ENCODE assay signal across 23 cellular contexts in genomic region chr10:111087331-111087756, GRCh38. TPM values are rescaled to one million over a fixed set of nuclear protein-coding genes. Genes with fewer than 3 reads are reported as not detected.
DNase-seq lines count a peak whose midpoint lies in the region; ATAC-seq, FAIRE-seq and TF ChIP-seq lines count a peak whose summit lies in the region.
"Had no signal": no experiment of that assay in that cellular context is flagged by ENCODE, and none has a peak within 500 bp of the region (broad histone marks: within the 10 kb centered on the region; RNA-seq: fewer than 3 reads in every experiment).

No MANE protein-coding gene starts in this region.

- H3K9me1 ChIP-seq in K562 (ENCODE audit: control insufficient read depth, insufficient read depth, low read length), result no peaks in the 10 kb centered on the region

- FAIRE-seq in K562 (lab: Jason Lieb, UNC), result no peak
- FAIRE-seq in kidney (lab: Jason Lieb, UNC), result no peak
- FAIRE-seq: A204.1, GM12878, GM19239, H1, HepG2 had no signal

- no peaks in the 10 kb centered on the region for H3K9me3 Mint-ChIP-seq in osteocyte (ENCODE audit: unreplicated experiment)

- H3K27ac ChIP-seq in K562 (ENCODE audit: extremely low read depth, low read depth, low read length) (no peak overlapping the region), kidney (ENCODE audit: low read depth in 2 of 2, low read length in 2 of 2) (no peak overlapping the region), testis (no peak overlapping the region)

- no peak overlapping the region for H3K4me3 ChIP-seq in K562
- H3K4me3 ChIP-seq in kidney (ENCODE audit: low read length in 2 of 2), result no peak overlapping the region
- no peak overlapping the region for H3K4me3 ChIP-seq in testis
- H3K4me3 ChIP-seq: GM12878 had no signal

- POLR2A ChIA-PET in K562 (lab: Yijun Ruan, JAX), result no interaction called here

- no peaks in the 10 kb centered on the region for H3K36me3 ChIP-seq in K562 (ENCODE audit: control insufficient read depth, insufficient read depth, low read length)
- no peaks in the 10 kb centered on the region for H3K36me3 ChIP-seq in kidney (ENCODE audit: control insufficient read depth in 1 of 2, insufficient read depth in 2 of 2, low read length in 2 of 2)
- H3K36me3 ChIP-seq in testis (ENCODE audit: low read depth, missing control alignments), result no peaks in the 10 kb centered on the region
- H3K36me3 ChIP-seq: BE2C had no signal

- WGBS in K562 (ENCODE audit: insufficient coverage, low coverage, missing lambda C conversion rate), result 3% methylated on average over 10 of the region's 11 CpGs
- WGBS in testis, 2 donors, result 90 to 95% methylated on average over 11 of the region's 11 CpGs

- TF ChIP-seq EP300 in K562 (IDR thresholded peaks at IDR 0.05; ENCODE audit: low read length), result peak; percentile 60; the same call in 1 of the 2 replicates

- peak; percentile 58 for ATAC-seq in K562
- no peak for ATAC-seq in GM18861 (IDR thresholded peaks at IDR 0.05; ENCODE audit: unreplicated experiment)
- ATAC-seq: GM12878, HepG2 had no signal

- no peak for TF ChIP-seq RAD21 in K562 (CRISPR knock-in tag; conservative IDR thresholded peaks at IDR 0.05 in 1 of 2, IDR thresholded peaks at IDR 0.05 in 1 of 2)

- intact Hi-C loops in K562 (cut with micrococcal nuclease), result no loop called here
- intact Hi-C loops in kidney (cut with DNase I), result no loop called here
- intact Hi-C loops in testis (cut with DNase I; ENCODE audit: low total_unique reads), result loop anchor here (10.0 kb wide), 1 partner anchor 507 kb away; no protein-coding TSS in a partner anchor

- H3K4me3 Mint-ChIP-seq in osteocyte (ENCODE audit: unreplicated experiment), result no peak overlapping the region
- H3K4me3 Mint-ChIP-seq: CD4-positive, CD25-positive, alpha-beta regulatory T cell; CD8-positive, alpha-beta memory T cell; H9 had no signal

- H2AFZ ChIP-seq in K562 (ENCODE audit: low read depth, low read length), result no peak overlapping the region

- no peaks in the 10 kb centered on the region for H4K20me1 ChIP-seq in K562 (replicated peaks; ENCODE audit: control insufficient read depth, insufficient read depth, low read length)

- H3K4me1 Mint-ChIP-seq in osteocyte (ENCODE audit: unreplicated experiment), result no peaks in the 10 kb centered on the region
- H3K4me1 Mint-ChIP-seq: CD4-positive, CD25-positive, alpha-beta regulatory T cell; CD8-positive, alpha-beta memory T cell had no signal

- no peak overlapping the region for H3K27ac Mint-ChIP-seq in osteocyte (ENCODE audit: unreplicated experiment)
- H3K27ac Mint-ChIP-seq: CD4-positive, CD25-positive, alpha-beta regulatory T cell; CD8-positive, alpha-beta memory T cell had no signal

- BruUV-seq in K562 (replicated peaks; lab: Mats Ljungman, UMichigan), result no TSS peak

- H3K79me2 ChIP-seq in K562 (ENCODE audit: control insufficient read depth, insufficient read depth, low read length), result no peaks in the 10 kb centered on the region

- no peak overlapping the region; the same call in 1 of the 2 replicates for H3K4me2 ChIP-seq in K562 (ENCODE audit: insufficient read depth, low read length)

- CTCF ChIA-PET in K562 (lab: Yijun Ruan, JAX; ENCODE audit: low intra/inter-chr PET ratio), result no interaction called here

- peaks cover 34% of the 10 kb centered on the region for H3K27me3 Mint-ChIP-seq in osteocyte (ENCODE audit: unreplicated experiment)

- peak in 2 of 4 experiments; percentile 9 to 41 for DNase-seq in K562 (ENCODE audit: extremely low read depth in 1 of 4, low spot score in 3 of 4)
- DNase-seq in ecto neural progenitor cell (ENCODE audit: low spot score), result peak; percentile 24
- DNase-seq in osteocyte (ENCODE audit: extremely low spot score, unreplicated experiment), result peak; percentile 57
- DNase-seq in kidney, result no peak
- DNase-seq in testis, result no peak
- DNase-seq: ACHN; BE2C; C1 segment of cervical spinal cord; CD4-positive, CD25-positive, alpha-beta regulatory T cell; CD8-positive, alpha-beta memory T cell; COR-L47; DMS 273 treated with DMSO at 0.1 percent for 48 hours; DMS53; DND-41; EL; H9 had no signal

- H3K27me3 ChIP-seq in K562 (ENCODE audit: control insufficient read depth in 2 of 2, insufficient read depth in 2 of 2, low read length in 2 of 2) (peaks cover 0 to 5% of the 10 kb centered on the region in 2 experiments; a peak in 1 of 5 replicates), testis (no peaks in the 10 kb centered on the region)
- H3K27me3 ChIP-seq: BE2C had no signal

- H3K9ac ChIP-seq in K562 (ENCODE audit: insufficient read depth in 1 of 2, low read depth in 2 of 2, low read length in 2 of 2) (no peak overlapping the region), kidney (ENCODE audit: low read length in 2 of 2) (no peak overlapping the region)

- in situ Hi-C loops in K562 (cut with MboI), result no loop called here

- H3K36me3 Mint-ChIP-seq in osteocyte (ENCODE audit: unreplicated experiment), result no peaks in the 10 kb centered on the region
- H3K36me3 Mint-ChIP-seq: CD4-positive, CD25-positive, alpha-beta regulatory T cell; CD8-positive, alpha-beta memory T cell had no signal

- H3K9me3 ChIP-seq in K562 (replicated peaks; ENCODE audit: control insufficient read depth, insufficient read depth, low read depth, low read length), result no peaks in the 10 kb centered on the region
- H3K9me3 ChIP-seq in kidney (ENCODE audit: control insufficient read depth in 1 of 2, low read length in 2 of 2), result no peaks in the 10 kb centered on the region
- no peaks in the 10 kb centered on the region for H3K9me3 ChIP-seq in testis
- H3K9me3 ChIP-seq: BE2C had no signal

- TF ChIP-seq CTCF in K562 (IDR thresholded peaks at IDR 0.05 in 2 of 3, conservative IDR thresholded peaks at IDR 0.05 in 1 of 3; ENCODE audit: insufficient read depth in 2 of 3, low read depth in 1 of 3, low read length in 3 of 3), result no peak
- TF ChIP-seq CTCF in osteocyte (IDR thresholded peaks at IDR 0.05), result no peak
- no peak for TF ChIP-seq CTCF in kidney (IDR thresholded peaks at IDR 0.05; ENCODE audit: borderline replicate concordance, extremely low read depth, insufficient read depth)
- TF ChIP-seq CTCF in testis (IDR thresholded peaks at IDR 0.05), result no peak

- H3K4me1 ChIP-seq in K562 (replicated peaks in 1 of 2; ENCODE audit: control insufficient read depth in 2 of 2, insufficient read depth in 2 of 2, low read length in 2 of 2), result no peaks in the 10 kb centered on the region; a peak in 1 of 5 replicates
- H3K4me1 ChIP-seq in kidney (ENCODE audit: control insufficient read depth in 1 of 2, insufficient read depth in 1 of 2, low read depth in 1 of 2, low read length in 2 of 2), result no peaks in the 10 kb centered on the region
- H3K4me1 ChIP-seq in testis, result no peaks in the 10 kb centered on the region
- H3K4me1 ChIP-seq: BE2C had no signal

- TF ChIP-seq POLR2A in K562 (conservative IDR thresholded peaks at IDR 0.05) (no peak), testis (IDR thresholded peaks at IDR 0.05) (no peak)

RNA-seq across cellular contexts. Expression of gene ADRA2A, which starts 10.5 kb away (rescaled TPM):
- total RNA-seq in K562 (2011; cell fraction: chromatin; rRNA removed; ENCODE audit: low replicate concordance), result not detected in 2 replicates
- not detected in 2 replicates for total RNA-seq in K562 (2011; cell fraction: nucleolus; rRNA removed)
- total RNA-seq in K562 (2011; cell fraction: nucleoplasm; rRNA removed), result not detected in 2 replicates
- total RNA-seq in K562 (2014; rRNA removed) (not detected in 2 replicates), K562 (2014; rRNA removed; fragmentation: Illumina TruSeq; extraction: Trizol) (not detected in 2 replicates), K562 (2015; rRNA removed; fragmentation: Illumina TruSeq; extraction: Trizol) (not detected in 2 replicates), K562 (2021) (not detected in 2 replicates), osteocyte (not detected in 2 replicates), kidney (7.8 TPM), testis (1 to 10 TPM; 5.7 to 6.9 TPM)
- polyA plus RNA-seq in K562 (2011; rRNA removed) (not detected in 2 replicates), K562 (2014; fragmentation: Illumina TruSeq; extraction: Trizol) (not detected in 2 replicates), K562 (2014; fragmentation: Nextera tagmentation; extraction: Ambion mirVana) (not detected), K562 (2014; rRNA removed) (not detected in 2 replicates), kidney (ENCODE audit: insufficient read depth, low read depth, low replicate concordance) (1.2 TPM), testis (ENCODE audit: insufficient read depth, low read depth, low replicate concordance) (6.5 TPM)
- not detected in 2 replicates for polyA plus RNA-seq in K562 (2011; cell fraction: cytosol; rRNA removed)
- not detected in 2 replicates for polyA plus RNA-seq in K562 (2011; cell fraction: nucleus; rRNA removed)
- polyA plus RNA-seq in K562 (2012), result not detected in 2 replicates
- polyA minus RNA-seq in K562 (2011; rRNA and poly(A)+ RNA removed), result not detected in 2 replicates
- polyA minus RNA-seq in K562 (2011; cell fraction: cytosol; rRNA and poly(A)+ RNA removed), result not detected in 2 replicates
- not detected in 2 replicates for polyA minus RNA-seq in K562 (2011; cell fraction: nucleus; rRNA and poly(A)+ RNA removed)
- total RNA-seq: CD8-positive, alpha-beta memory T cell; G401; HepG2 had no signal
- polyA plus RNA-seq: CD4-positive, CD25-positive, alpha-beta regulatory T cell; CD8-positive, alpha-beta memory T cell; GM12878 had no signal

Comparison
In these comparisons a context has a peak if more than half of its experiments do, and no peak if none do; other contexts are left out.
1. DNase-seq: peak in ecto neural progenitor cell (single experiment) and osteocyte (single experiment); none in kidney (single experiment) and testis (single experiment).